In the genomic region with DNA sequence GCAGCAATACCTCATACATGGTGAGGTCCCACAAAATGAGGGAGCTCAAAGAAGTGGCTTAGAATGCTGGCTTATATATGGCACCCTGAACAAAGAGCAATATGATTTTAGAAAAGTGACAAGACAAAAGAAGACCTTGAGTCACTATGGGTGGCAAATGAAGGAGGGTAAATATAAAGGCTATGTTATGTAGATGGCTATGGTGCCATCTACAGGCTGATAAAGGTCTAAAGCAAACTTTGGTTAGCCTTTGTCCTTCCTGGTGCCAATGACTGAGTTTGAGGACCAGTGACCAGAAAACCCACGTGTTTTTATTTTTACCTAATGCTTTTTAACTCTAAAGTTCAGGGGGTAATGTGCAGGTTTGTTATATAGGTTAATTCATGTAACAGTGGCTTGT, we compare ENCODE assay signal across 8 cellular contexts.
DNase-seq lines count a peak whose midpoint lies in the region; ATAC-seq and TF ChIP-seq lines count a peak whose summit lies in the region.

No MANE protein-coding gene starts in this region.

- H3K4me3 ChIP-seq in epithelial cell of esophagus (ENCODE audit: low read length) = no peak overlapping the region

- DNase-seq in COLO668 (lab: John Stamatoyannopoulos, UW; ENCODE audit: unreplicated experiment) (peak; percentile 11), GM20000 (ENCODE audit: low spot score) (peak; percentile 30), NOMO-1 (lab: John Stamatoyannopoulos, UW; ENCODE audit: unreplicated experiment in 2 of 2) (peak; percentile 2 to 5), epithelial cell of esophagus (ENCODE audit: low read depth) (peak; percentile 69), stromal cell of bone marrow (ENCODE audit: low read depth) (peak; percentile 16), ureter (ENCODE audit: low spot score) (no peak)

- ATAC-seq in GM21528 (IDR thresholded peaks at IDR 0.05; ENCODE audit: low FRiP score, unreplicated experiment) (no peak), HG03342 (IDR thresholded peaks at IDR 0.05; ENCODE audit: unreplicated experiment) (no peak)

- TF ChIP-seq CTCF in GM20000 (IDR thresholded peaks at IDR 0.05; ENCODE audit: extremely low read depth, missing control alignments) (peak; percentile 38), epithelial cell of esophagus (IDR thresholded peaks at IDR 0.05; ENCODE audit: insufficient read depth, low read depth, low read length, missing control alignments) (peak; percentile 64)
